In the genomic region with DNA sequence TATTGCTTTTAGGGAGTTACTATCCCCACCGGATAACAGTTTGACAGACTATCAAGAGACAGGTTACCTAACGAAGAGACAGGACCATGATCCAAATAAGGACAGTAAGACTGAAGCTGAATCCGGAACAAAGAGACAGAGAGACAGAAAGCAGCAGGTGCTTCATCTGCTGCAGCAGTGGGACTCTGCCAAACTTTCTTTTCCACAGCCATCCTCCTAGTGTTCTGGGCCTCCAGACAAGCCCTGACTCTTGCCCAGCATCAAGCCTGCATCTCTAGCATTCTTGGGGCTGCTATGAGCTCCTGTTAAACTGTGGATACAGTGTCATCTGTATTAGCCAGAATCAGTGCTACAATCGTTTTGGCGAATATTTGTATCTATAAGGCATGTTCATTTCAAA, we compare ENCODE assay signal across 25 cellular contexts.
"Had no signal": no experiment of that assay in that cellular context is flagged by ENCODE, and none has a peak within 500 bp of the region (broad histone marks: within the 10 kb centered on the region; RNA-seq: fewer than 3 reads in every experiment).

No MANE protein-coding gene starts in this region.

- DNase-seq: cortex of kidney; effector CD8-positive, alpha-beta T cell; foreskin keratinocyte; heart left ventricle; kidney glomerular epithelial cell; left colon; natural killer cell; occipital lobe; pancreas; small intestine; stimulated activated CD4-positive, alpha-beta T cell treated with anti-CD3 and anti-CD28 coated beads, Interleukin-15, amount 100 ng/mL, for 24 hours; stimulated activated CD4-positive, alpha-beta T cell treated with anti-CD3 and anti-CD28 coated beads, Interleukin-2, amount 100 ng/mL, for 48 hours; stimulated activated naive B cell treated with anti-CD40 and anti-IgM and Interleukin-4, amounts not matched to agents 10 μg/mL and 1 μg/mL and 100 μg/mL, for 72 hours; upper lobe of right lung had no signal

- H3K27ac Mint-ChIP-seq: endodermal cell; memory B cell; natural killer cell; stimulated activated naive B cell treated with anti-CD40 and anti-IgM and Interleukin-4, amounts not matched to agents 10 μg/mL and 1 μg/mL and 100 μg/mL, for 72 hours; stimulated activated naive CD8-positive, alpha-beta T cell treated with anti-CD3 and anti-CD28 coated beads, Interleukin-15, Interleukin-2, amounts not matched to agents 100 ng/mL and 50 ng/mL, for 24 hours had no signal

- H3K4me3 ChIP-seq: gastroesophageal sphincter, heart left ventricle, hepatocyte, lung, pancreas, right lobe of liver, thoracic aorta, tibial nerve, upper lobe of right lung had no signal

- H3K27me3 ChIP-seq: foreskin keratinocyte, gastroesophageal sphincter, heart left ventricle, hepatocyte, pancreas, right lobe of liver, tibial nerve, upper lobe of right lung had no signal

- H3K9me3 ChIP-seq: gastroesophageal sphincter, heart left ventricle, pancreas, right lobe of liver, thoracic aorta, tibial nerve, upper lobe of right lung had no signal

- H3K36me3 Mint-ChIP-seq: memory B cell; natural killer cell; stimulated activated naive B cell treated with anti-CD40 and anti-IgM and Interleukin-4, amounts not matched to agents 10 μg/mL and 1 μg/mL and 100 μg/mL, for 72 hours had no signal

- H3K4me1 ChIP-seq: foreskin keratinocyte, gastroesophageal sphincter, heart left ventricle, pancreas, right lobe of liver, tibial nerve, upper lobe of right lung had no signal

- H3K36me3 ChIP-seq: gastroesophageal sphincter, heart left ventricle, pancreas, right lobe of liver, thoracic aorta, upper lobe of right lung had no signal

- H3K4me1 Mint-ChIP-seq: memory B cell; stimulated activated naive B cell treated with anti-CD40 and anti-IgM and Interleukin-4, amounts not matched to agents 10 μg/mL and 1 μg/mL and 100 μg/mL, for 72 hours had no signal

- H3K4me3 Mint-ChIP-seq: endodermal cell; memory B cell; natural killer cell; stimulated activated naive B cell treated with anti-CD40 and anti-IgM and Interleukin-4, amounts not matched to agents 10 μg/mL and 1 μg/mL and 100 μg/mL, for 72 hours; stimulated activated naive CD8-positive, alpha-beta T cell treated with anti-CD3 and anti-CD28 coated beads, Interleukin-15, Interleukin-2, amounts not matched to agents 100 ng/mL and 50 ng/mL, for 24 hours had no signal

- H3K27ac ChIP-seq: epithelial cell of prostate, foreskin keratinocyte, gastroesophageal sphincter, heart left ventricle, hepatocyte, pancreas, right lobe of liver, thoracic aorta, tibial nerve, upper lobe of right lung had no signal

- H3K9me3 Mint-ChIP-seq: natural killer cell; stimulated activated naive B cell treated with anti-CD40 and anti-IgM and Interleukin-4, amounts not matched to agents 10 μg/mL and 1 μg/mL and 100 μg/mL, for 72 hours; stimulated activated naive CD8-positive, alpha-beta T cell treated with anti-CD3 and anti-CD28 coated beads, Interleukin-15, Interleukin-2, amounts not matched to agents 100 ng/mL and 50 ng/mL, for 24 hours had no signal

- H3K27me3 Mint-ChIP-seq: stimulated activated naive B cell treated with anti-CD40 and anti-IgM and Interleukin-4, amounts not matched to agents 10 μg/mL and 1 μg/mL and 100 μg/mL, for 72 hours; stimulated activated naive CD8-positive, alpha-beta T cell treated with anti-CD3 and anti-CD28 coated beads, Interleukin-15, Interleukin-2, amounts not matched to agents 100 ng/mL and 50 ng/mL, for 24 hours had no signal

- ATAC-seq: esophagus mucosa; foreskin keratinocyte; gastroesophageal sphincter; heart left ventricle; left colon; natural killer cell; pancreas; right lobe of liver; stimulated activated naive B cell treated with anti-CD40 and anti-IgM and Interleukin-4, amounts not matched to agents 10 μg/mL and 1 μg/mL and 100 μg/mL, for 72 hours; upper lobe of right lung had no signal
